ENCODE assay signal across 26 cellular contexts in the genomic region with DNA sequence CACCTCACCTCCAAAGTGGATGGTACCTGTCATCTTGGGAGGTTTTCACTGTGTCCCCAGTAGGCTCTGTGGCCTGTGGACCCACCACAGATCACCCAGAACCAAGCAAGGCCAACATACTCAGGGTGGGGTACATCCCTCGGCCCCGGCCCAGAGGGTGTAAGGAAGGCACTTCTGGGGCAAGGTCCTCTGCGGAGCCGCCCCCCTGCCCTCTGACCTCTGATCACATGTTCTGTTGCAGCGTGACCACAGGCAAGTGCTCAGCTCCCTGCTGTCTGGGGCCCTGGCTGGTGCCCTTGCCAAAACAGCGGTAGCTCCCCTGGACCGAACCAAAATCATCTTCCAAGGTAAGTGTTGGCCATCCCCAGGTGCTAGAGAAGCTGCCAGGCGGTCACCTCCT.
"Had no signal": no experiment of that assay in that cellular context is flagged by ENCODE, and none has a peak within 500 bp of the region (broad histone marks: within the 10 kb centered on the region; RNA-seq: fewer than 3 reads in every experiment).

No MANE protein-coding gene starts in this region.

- H3K4me2 ChIP-seq: smooth muscle cell had no signal

- DNase-seq: cortex of kidney; effector memory CD8-positive, alpha-beta T cell; erythroblast; esophagus squamous epithelium; foreskin melanocyte; glutamatergic neuron; heart right ventricle; hippocampal formation; immature natural killer cell; left lung; lower lobe of right lung; naive thymus-derived CD8-positive, alpha-beta T cell; nephron progenitor cell; occipital lobe; pancreas; stimulated activated CD4-positive, alpha-beta T cell treated with anti-CD3 and anti-CD28 coated beads, Interleukin-12 subunit alpha, Interleukin-12 subunit beta, amount 100 ng/mL, for 4 hours; stimulated activated CD4-positive, alpha-beta T cell treated with anti-CD3 and anti-CD28 coated beads, Interleukin-1b, Interleukin-23, amount 100 ng/mL, for 48 hours; stimulated activated CD4-positive, alpha-beta T cell treated with anti-CD3 and anti-CD28 coated beads, Interleukin-4, amount 100 ng/mL, for 1 hour; stimulated activated CD8-positive, alpha-beta memory T cell treated with anti-CD3 and anti-CD28 coated beads, Interleukin-4, amount 100 ng/mL, for 48 hours; stimulated activated naive CD4-positive, alpha-beta T cell; stimulated activated naive CD8-positive, alpha-beta T cell treated with anti-CD3 and anti-CD28 coated beads, Interleukin-15, amount 100 ng/mL, for 72 hours; trophoblast cell had no signal

- H3K4me1 ChIP-seq: left lung, lower lobe of right lung, pancreas had no signal

- H3K27me3 ChIP-seq: esophagus squamous epithelium, heart right ventricle, left lung, pancreas, suprapubic skin, vagina had no signal

- H3K27ac ChIP-seq: esophagus squamous epithelium, heart right ventricle, left lung, lower lobe of right lung, pancreas, suprapubic skin, vagina had no signal

- H3K9me3 ChIP-seq: heart right ventricle, left lung, lower lobe of right lung, pancreas, suprapubic skin, vagina had no signal

- H3K36me3 ChIP-seq: pancreas, vagina had no signal

- ATAC-seq: effector memory CD8-positive, alpha-beta T cell; heart right ventricle; left lung; lower lobe of right lung; naive thymus-derived CD8-positive, alpha-beta T cell; pancreas; sciatic nerve; stimulated activated naive CD8-positive, alpha-beta T cell treated with anti-CD3 and anti-CD28 coated beads, Interleukin-15, amount 100 ng/mL, for 72 hours had no signal

- H3K4me3 ChIP-seq: esophagus squamous epithelium, heart right ventricle, left lung, lower lobe of right lung, pancreas, smooth muscle cell, suprapubic skin, vagina had no signal
